ENCODE assay signal across 8 cellular contexts in the genomic region with DNA sequence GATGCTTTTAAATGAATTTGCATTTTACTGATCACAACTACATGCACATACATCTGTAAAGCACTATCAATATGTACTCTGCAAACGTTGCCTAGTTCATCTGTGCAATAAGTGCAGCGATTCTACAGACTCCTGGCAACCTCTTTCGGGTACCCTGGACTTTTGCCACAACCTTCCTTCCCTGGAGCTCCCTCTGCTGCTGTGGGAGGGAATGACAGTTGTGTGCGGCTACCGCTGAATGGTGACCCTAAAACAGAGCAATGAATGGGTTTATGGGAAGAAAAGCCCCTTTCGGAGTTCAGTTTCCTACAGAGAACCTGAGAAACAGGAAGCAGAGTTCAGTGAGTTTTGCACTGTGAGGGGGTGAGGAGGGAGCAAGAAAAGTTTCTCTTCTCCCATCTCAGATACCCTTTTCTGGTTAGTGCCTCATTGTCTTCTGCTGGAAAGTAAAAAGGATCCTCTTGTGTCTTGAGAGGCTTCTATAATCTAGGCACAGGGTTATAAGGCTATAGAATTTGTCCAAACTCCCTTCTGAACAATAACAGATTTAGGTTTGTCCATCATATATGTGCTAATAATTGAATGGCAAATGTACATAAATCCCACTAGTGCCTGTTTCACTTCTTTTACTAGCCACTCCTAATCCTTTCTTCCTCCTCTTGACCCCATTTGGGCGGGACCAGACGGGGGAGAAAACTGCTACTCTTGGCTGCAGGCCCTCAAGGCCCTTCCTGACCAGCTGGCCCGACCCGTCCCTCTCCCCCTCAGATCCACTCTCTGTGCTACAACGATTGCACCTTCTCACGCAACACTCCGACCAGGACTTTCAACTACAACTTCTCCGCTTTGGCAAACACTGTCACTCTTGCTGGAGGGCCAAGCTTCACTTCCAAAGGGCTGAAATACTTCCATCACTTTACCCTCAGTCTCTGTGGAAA. TPM values are rescaled to one million over a fixed set of nuclear protein-coding genes. Genes with fewer than 3 reads are reported as not detected.
DNase-seq lines count a peak whose midpoint lies in the region; ATAC-seq and TF ChIP-seq lines count a peak whose summit lies in the region.

No MANE protein-coding gene starts in this region.

- no peaks in the 10 kb centered on the region for H3K79me2 ChIP-seq in neural cell (replicated peaks; ENCODE audit: insufficient read depth, low read length)

- no peak overlapping the region for H3K4me2 ChIP-seq in neural cell (ENCODE audit: low read length)

- intact Hi-C loops in colonic mucosa (cut with DNase I), result loop anchor here (5.0 kb wide), 1 partner anchor 82 kb away; a partner anchor contains a TSS

- H3K36me3 ChIP-seq in colonic mucosa (peaks cover 4% of the 10 kb centered on the region), neural cell (ENCODE audit: insufficient read depth, low read length) (no peaks in the 10 kb centered on the region)

- H3F3A ChIP-seq in neural cell (ENCODE audit: insufficient read depth, low read length, poor library complexity, severe bottlenecking), result no peaks in the 10 kb centered on the region

- no peaks in the 10 kb centered on the region for H3K9me2 ChIP-seq in neural cell (ENCODE audit: insufficient read depth, low read length)

- no peak overlapping the region for H3K9ac ChIP-seq in colonic mucosa (ENCODE audit: low read depth in 2 of 2, low read length in 2 of 2)
- no peak overlapping the region for H3K9ac ChIP-seq in neural cell (ENCODE audit: low read length)

- no peaks in the 10 kb centered on the region for H4K20me1 ChIP-seq in neural cell (ENCODE audit: insufficient read depth)

- TF ChIP-seq CTCF in 22Rv1 (IDR thresholded peaks at IDR 0.05) (peak; percentile 82), GM12865 (IDR thresholded peaks at IDR 0.05; ENCODE audit: insufficient read depth, low read depth, low read length, missing control alignments) (peak; percentile 81), WI38 (IDR thresholded peaks at IDR 0.05; ENCODE audit: low read depth, low read length) (peak; percentile 63), colonic mucosa (IDR thresholded peaks at IDR 0.05) (peak; percentile 72), neural cell (IDR thresholded peaks at IDR 0.05; ENCODE audit: poor library complexity, severe bottlenecking) (peak; percentile 43)

- H3K27ac ChIP-seq in 22Rv1 (no peak overlapping the region), colonic mucosa (no peak overlapping the region), neural cell (ENCODE audit: low read length) (no peak overlapping the region)

- H3K4me1 ChIP-seq in colonic mucosa, result no peaks in the 10 kb centered on the region

- TF ChIP-seq EP300 in neural cell (conservative IDR thresholded peaks at IDR 0.05; ENCODE audit: poor library complexity, severe bottlenecking), result no peak

- DNase-seq in GM12865 (ENCODE audit: low read depth) (peak; percentile 65), MV-4-11 (lab: John Stamatoyannopoulos, UW) (peak; percentile 68), colonic mucosa (peak; percentile 74)

- TF ChIP-seq RAD21 in neural cell (conservative IDR thresholded peaks at IDR 0.05), result no peak

- ATAC-seq in GM18520 (IDR thresholded peaks at IDR 0.05; ENCODE audit: unreplicated experiment) (no peak), GM21367 (IDR thresholded peaks at IDR 0.05; ENCODE audit: unreplicated experiment) (no peak)

- no peak overlapping the region for H2AFZ ChIP-seq in neural cell (ENCODE audit: low read depth, low read length)

- no peak overlapping the region for H3K4me3 ChIP-seq in GM12865 (ENCODE audit: low read depth, low read length)
- no peak overlapping the region for H3K4me3 ChIP-seq in WI38 (ENCODE audit: low read depth, low read length)
- H3K4me3 ChIP-seq in colonic mucosa, result no peak overlapping the region
- no peak overlapping the region for H3K4me3 ChIP-seq in neural cell (ENCODE audit: low read length)

- H3K9me3 ChIP-seq in colonic mucosa, result no peaks in the 10 kb centered on the region
- no peaks in the 10 kb centered on the region for H3K9me3 ChIP-seq in neural cell (ENCODE audit: low read length)

- H3K27me3 ChIP-seq in colonic mucosa (no peaks in the 10 kb centered on the region), neural cell (ENCODE audit: insufficient read depth, low read depth, low read length) (no peaks in the 10 kb centered on the region)

TF ChIP-seq in neural cell, 6 proteins besides CTCF, POLR2A, EP300 and RAD21:
- TF ChIP-seq MXI1 (conservative IDR thresholded peaks at IDR 0.05; ENCODE audit: poor library complexity, severe bottlenecking), result no peak
- TF ChIP-seq EZH2 (IDR thresholded peaks at IDR 0.05; ENCODE audit: borderline replicate concordance, insufficient read depth, low read length, poor library complexity, severe bottlenecking), result no peak
- no peak for TF ChIP-seq TAF1 (IDR thresholded peaks at IDR 0.05; ENCODE audit: low read depth)

RNA-seq across cellular contexts. Expression of a gene that starts 19.8 kb away (rescaled TPM):
- total RNA-seq in colonic mucosa, result 100 to 1,000 TPM; 139 to 193 TPM
- polyA plus RNA-seq in neural cell, result 274 and 281 TPM in 2 replicates
- 188 and 201 TPM in 2 replicates for polyA minus RNA-seq in neural cell

RNA-seq across cellular contexts. Expression of a gene that starts 55.4 kb away (rescaled TPM):
- 1 to 10 TPM; 4.2 to 6.1 TPM for total RNA-seq in colonic mucosa
- 7.9 and 9.5 TPM in 2 replicates for polyA plus RNA-seq in neural cell
- polyA minus RNA-seq in neural cell, result 54.3 and 59.2 TPM in 2 replicates
